In the genomic region with DNA sequence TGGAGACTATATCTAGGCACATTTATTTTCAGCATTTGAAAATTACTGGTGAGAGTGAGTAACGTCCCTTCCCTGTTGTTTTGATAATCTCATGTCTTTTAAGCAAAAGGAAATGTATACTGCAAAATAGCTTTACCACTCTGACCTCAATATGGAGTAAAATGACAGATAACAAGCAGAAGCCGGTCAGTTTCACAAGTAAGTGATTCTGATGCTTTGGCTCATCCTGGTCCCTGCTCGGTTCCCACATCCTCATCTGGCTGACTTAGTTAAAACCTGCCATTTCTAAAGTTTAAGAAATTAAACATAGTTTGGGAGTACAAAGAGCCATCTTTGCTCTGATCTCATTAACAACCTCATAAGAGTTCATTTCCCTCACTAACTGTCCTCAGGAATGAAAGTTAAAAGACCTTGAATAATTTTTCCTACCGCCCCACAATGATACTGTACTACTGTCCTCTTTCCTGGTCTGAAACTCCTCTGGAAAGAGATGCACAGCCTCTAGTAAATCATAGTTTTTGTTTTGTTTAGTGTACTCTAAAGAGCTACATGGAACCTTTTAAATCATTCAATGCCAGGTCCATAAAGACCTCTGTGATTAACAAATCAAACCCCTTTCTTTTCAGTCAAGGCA, we compare ENCODE assay signal across 13 cellular contexts.
DNase-seq lines count a peak whose midpoint lies in the region; ATAC-seq and TF ChIP-seq lines count a peak whose summit lies in the region.
"Had no signal": no experiment of that assay in that cellular context is flagged by ENCODE, and none has a peak within 500 bp of the region (broad histone marks: within the 10 kb centered on the region; RNA-seq: fewer than 3 reads in every experiment).

No MANE protein-coding gene starts in this region.

- WGBS in upper lobe of left lung, 2 donors = 70 to 76% methylated on average over 4 of the region's 4 CpGs

- TF ChIP-seq CTCF in activated CD8-positive, alpha-beta T cell treated with anti-CD3 and anti-CD28 coated beads for 36 hours (IDR thresholded peaks at IDR 0.05) = no peak
- no peak for TF ChIP-seq CTCF in upper lobe of left lung (IDR thresholded peaks at IDR 0.05)
- TF ChIP-seq CTCF in GM10248 (IDR thresholded peaks at IDR 0.05; ENCODE audit: control extremely low read depth, extremely low read depth, low read depth, missing control alignments) = no peak

- H3K9me3 ChIP-seq in upper lobe of left lung = no peaks in the 10 kb centered on the region
- H3K9me3 ChIP-seq: BE2C, ovary had no signal

- H3K9me3 Mint-ChIP-seq in activated CD8-positive, alpha-beta T cell treated with anti-CD3 and anti-CD28 coated beads for 36 hours = peaks cover 8% of the 10 kb centered on the region
- peaks cover 0 to 7% of the 10 kb centered on the region in 2 donors for H3K9me3 Mint-ChIP-seq in stimulated activated naive CD8-positive, alpha-beta T cell treated with anti-CD3 and anti-CD28 coated beads, Interleukin-15, amount 100 ng/mL, for 72 hours

- no peaks in the 10 kb centered on the region for H3K36me3 ChIP-seq in upper lobe of left lung
- H3K36me3 ChIP-seq: BE2C, left ventricle myocardium inferior, ovary had no signal

- H3K27ac ChIP-seq in upper lobe of left lung = no peak overlapping the region
- H3K27ac ChIP-seq: left ventricle myocardium inferior, ovary had no signal

- H3K27ac Mint-ChIP-seq in activated CD8-positive, alpha-beta T cell treated with anti-CD3 and anti-CD28 coated beads for 36 hours = peak overlapping the region; percentile 96
- H3K27ac Mint-ChIP-seq in stimulated activated naive CD8-positive, alpha-beta T cell treated with anti-CD3 and anti-CD28 coated beads, Interleukin-15, amount 100 ng/mL, for 72 hours = peak overlapping the region; percentile 69 to 83

- no peak for TF ChIP-seq EP300 in upper lobe of left lung (IDR thresholded peaks at IDR 0.05)

- POLR2A ChIA-PET in activated CD8-positive, alpha-beta T cell treated with anti-CD3 and anti-CD28 coated beads for 36 hours (lab: Charles Lee) = interaction anchor here (0.7 to 2.1 kb wide), 11 partner anchors 11 to 103 kb away, joined by 3 to 11 read pairs (median 5); no protein-coding TSS in a partner anchor
- POLR2A ChIA-PET in GM10248 (lab: Yijun Ruan, JAX) = no interaction called here

- intact Hi-C loops in activated CD8-positive, alpha-beta T cell treated with anti-CD3 and anti-CD28 coated beads for 36 hours (cut with micrococcal nuclease) = no loop called here

- no peaks in the 10 kb centered on the region for H3K27me3 ChIP-seq in upper lobe of left lung
- H3K27me3 ChIP-seq: BE2C, ovary had no signal

- ATAC-seq in HG02642 (IDR thresholded peaks at IDR 0.05; ENCODE audit: poor library complexity, unreplicated experiment) (peak; percentile 48), upper lobe of left lung (ENCODE audit: low FRiP score in 2 of 2) (no peak)
- ATAC-seq in activated CD8-positive, alpha-beta T cell treated with anti-CD3 and anti-CD28 coated beads for 36 hours = peak; percentile 56
- ATAC-seq in stimulated activated naive CD8-positive, alpha-beta T cell treated with anti-CD3 and anti-CD28 coated beads, Interleukin-15, amount 100 ng/mL, for 72 hours = peak; percentile 76

- no peak overlapping the region for H3K4me3 ChIP-seq in upper lobe of left lung
- H3K4me3 ChIP-seq: left ventricle myocardium inferior, ovary had no signal

- H3K27me3 Mint-ChIP-seq in activated CD8-positive, alpha-beta T cell treated with anti-CD3 and anti-CD28 coated beads for 36 hours = no peaks in the 10 kb centered on the region
- H3K27me3 Mint-ChIP-seq in stimulated activated naive CD8-positive, alpha-beta T cell treated with anti-CD3 and anti-CD28 coated beads, Interleukin-15, amount 100 ng/mL, for 72 hours = no peaks in the 10 kb centered on the region

- H3K36me3 Mint-ChIP-seq in activated CD8-positive, alpha-beta T cell treated with anti-CD3 and anti-CD28 coated beads for 36 hours (ENCODE audit: low read depth) = peaks cover 26% of the 10 kb centered on the region

- TF ChIP-seq POLR2A in upper lobe of left lung (IDR thresholded peaks at IDR 0.05) = no peak

- peak overlapping the region; percentile 19 for H3K4me3 Mint-ChIP-seq in activated CD8-positive, alpha-beta T cell treated with anti-CD3 and anti-CD28 coated beads for 36 hours
- peak overlapping the region; percentile 45 to 56 for H3K4me3 Mint-ChIP-seq in stimulated activated naive CD8-positive, alpha-beta T cell treated with anti-CD3 and anti-CD28 coated beads, Interleukin-15, amount 100 ng/mL, for 72 hours

- H3K4me1 ChIP-seq in upper lobe of left lung = peaks cover under 1 to 6% (median 5%) of the 10 kb centered on the region in 4 donors
- H3K4me1 ChIP-seq: BE2C had no signal

- peak; percentile 35 for DNase-seq in stimulated activated naive CD4-positive, alpha-beta T cell treated with Interleukin-2 at 50 U/mL for 16 hours (lab: John Stamatoyannopoulos, UW)
- DNase-seq in stimulated activated naive CD4-positive, alpha-beta T cell (lab: John Stamatoyannopoulos, UW) = no peak
- DNase-seq in activated CD8-positive, alpha-beta T cell treated with anti-CD3 and anti-CD28 coated beads for 36 hours = peak; percentile 72
- DNase-seq in stimulated activated naive CD8-positive, alpha-beta T cell treated with anti-CD3 and anti-CD28 coated beads, Interleukin-15, amount 100 ng/mL, for 72 hours = peak in 1 of 2 donors; percentile 62
- DNase-seq in upper lobe of left lung = no peak
- DNase-seq in GM10248 (ENCODE audit: extremely low spot score) = no peak
- no peak for DNase-seq in NCI-H1048 (lab: John Stamatoyannopoulos, UW)
- DNase-seq: BE2C; left ventricle myocardium inferior; NCI-H2171 treated with DMSO at 0.1 percent for 48 hours; ovary; stimulated activated CD4-positive, alpha-beta T cell treated with anti-CD3 and anti-CD28 coated beads, Interleukin-2, amount 100 ng/mL, for 48 hours had no signal

- H3K4me1 Mint-ChIP-seq in activated CD8-positive, alpha-beta T cell treated with anti-CD3 and anti-CD28 coated beads for 36 hours (ENCODE audit: low read depth) = peaks cover 92% of the 10 kb centered on the region
- H3K4me1 Mint-ChIP-seq in stimulated activated naive CD8-positive, alpha-beta T cell treated with anti-CD3 and anti-CD28 coated beads, Interleukin-15, amount 100 ng/mL, for 72 hours = peaks cover 99% of the 10 kb centered on the region

- CTCF ChIA-PET in activated CD8-positive, alpha-beta T cell treated with anti-CD3 and anti-CD28 coated beads for 36 hours (lab: Charles Lee) = interaction anchor here (0.8 to 5.5 kb wide), 15 partner anchors 9 to 366 kb away, joined by 3 to 42 read pairs (median 4); no protein-coding TSS in a partner anchor
- CTCF ChIA-PET in GM10248 (lab: Yijun Ruan, JAX) = interaction anchor here (0.9 to 6.2 kb wide), 13 partner anchors 8 to 192 kb away, joined by 3 to 38 read pairs (median 4); no protein-coding TSS in a partner anchor

Comparison
In these comparisons a context has a peak if more than half of its experiments do, and no peak if none do; other contexts are left out.
1. DNase-seq: peak in stimulated activated naive CD4-positive, alpha-beta T cell treated with Interleukin-2 at 50 U/mL for 16 hours (single experiment) and activated CD8-positive, alpha-beta T cell treated with anti-CD3 and anti-CD28 coated beads for 36 hours (single experiment); none in stimulated activated naive CD4-positive, alpha-beta T cell (0 of 6), upper lobe of left lung (0 of 2), GM10248 (single experiment) and NCI-H1048 (single experiment).
2. ATAC-seq: peak in HG02642 (single experiment), activated CD8-positive, alpha-beta T cell treated with anti-CD3 and anti-CD28 coated beads for 36 hours (single experiment) and stimulated activated naive CD8-positive, alpha-beta T cell treated with anti-CD3 and anti-CD28 coated beads, Interleukin-15, amount 100 ng/mL, for 72 hours (single experiment); none in upper lobe of left lung (0 of 2).